Comparison of ENCODE assay signal across 26 cellular contexts in the genomic region with DNA sequence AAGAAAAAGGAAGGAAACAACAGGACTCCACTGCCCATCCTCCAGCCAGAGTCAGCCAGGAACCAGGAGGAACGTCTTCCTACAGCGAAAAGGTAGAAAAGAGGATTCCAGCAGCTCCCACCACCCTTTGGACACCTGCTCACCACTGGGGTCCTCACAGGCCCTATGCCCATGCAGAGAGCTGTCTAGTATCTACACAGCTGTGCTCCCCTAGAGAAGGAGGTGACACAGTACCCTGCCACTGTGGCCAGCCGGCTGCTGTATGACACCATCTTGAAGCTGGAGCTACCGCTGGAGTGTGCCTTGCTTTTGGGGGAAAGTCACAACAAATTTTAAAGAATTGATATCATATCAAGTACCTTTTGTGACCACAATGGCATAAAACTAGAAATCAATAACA.
"Had no signal": no experiment of that assay in that cellular context is flagged by ENCODE, and none has a peak within 500 bp of the region (broad histone marks: within the 10 kb centered on the region; RNA-seq: fewer than 3 reads in every experiment).

No MANE protein-coding gene starts in this region.

- H3K4me1 Mint-ChIP-seq: activated naive CD8-positive, alpha-beta T cell treated with anti-CD3 and anti-CD28 coated beads, Interleukin-2, amount 10 ng/mL, durations not matched to agents 7 days and 5 days had no signal

- H3K27me3 ChIP-seq: body of pancreas, breast epithelium had no signal

- H3K27me3 Mint-ChIP-seq: activated CD8-positive, alpha-beta T cell treated with anti-CD3 and anti-CD28 coated beads for 36 hours; activated naive CD4-positive, alpha-beta T cell treated with anti-CD3 and anti-CD28 coated beads, Interleukin-2, amount 50 U/mL, for 24 hours had no signal

- H3K4me1 ChIP-seq: body of pancreas, breast epithelium, SJCRH30 had no signal

- H3K27ac ChIP-seq: body of pancreas, breast epithelium, SJCRH30, SK-N-MC had no signal

- H3K36me3 Mint-ChIP-seq: activated naive CD8-positive, alpha-beta T cell treated with anti-CD3 and anti-CD28 coated beads, Interleukin-2, amount 10 ng/mL, durations not matched to agents 7 days and 5 days had no signal

- H3K27ac Mint-ChIP-seq: activated CD4-positive, alpha-beta T cell treated with anti-CD3 and anti-CD28 coated beads, Interleukin-2, amount 10 ng/mL, durations not matched to agents 24 days and 14 days; activated CD8-positive, alpha-beta T cell treated with anti-CD3 and anti-CD28 coated beads for 36 hours; activated naive CD4-positive, alpha-beta T cell treated with anti-CD3 and anti-CD28 coated beads, Interleukin-2, amount 50 U/mL, for 24 hours; activated naive CD8-positive, alpha-beta T cell treated with anti-CD3 and anti-CD28 coated beads, Interleukin-2, amount 10 ng/mL, durations not matched to agents 7 days and 5 days; activated T-cell treated with anti-CD3 and anti-CD28 coated beads, Interleukin-2, amount 50 U/mL, for 72 hours; activated T-helper 17 cell treated with anti-CD3 and anti-CD28 coated beads, Interleukin-2, amount 50 U/mL, for 72 hours had no signal

- DNase-seq: activated CD4-positive, alpha-beta T cell treated with anti-CD3 and anti-CD28 coated beads, Interleukin-2, amount 10 ng/mL, durations not matched to agents 24 days and 14 days; activated CD4-positive, alpha-beta T cell treated with anti-CD3 and anti-CD28 coated beads, Interleukin-2, amount 50 U/mL, for 4 hours; activated CD8-positive, alpha-beta T cell treated with anti-CD3 and anti-CD28 coated beads for 36 hours; activated effector memory CD4-positive, alpha-beta T cell treated with anti-CD3 and anti-CD28 coated beads, Interleukin-2, amount 50 U/mL, for 16 hours; activated naive CD4-positive, alpha-beta T cell treated with Interleukin-2 at 50 U/mL for 16 hours; activated naive CD8-positive, alpha-beta T cell treated with anti-CD3 and anti-CD28 coated beads, Interleukin-2, amount 10 ng/mL, durations not matched to agents 7 days and 5 days; activated T-cell treated with anti-CD3 and anti-CD28 coated beads, Interleukin-2, amount 50 U/mL, for 1 hour; activated T-cell treated with anti-CD3 and anti-CD28 coated beads, Interleukin-2, amount 50 U/mL, for 72 hours; body of pancreas; Kasumi-1; KG1; MM.1S; MV-4-11; NCI-H1092; NCI-H1436 treated with DMSO at 0.1 percent for 48 hours; NCI-H1694 treated with DMSO at 0.1 percent for 48 hours; NCI-H2029; NCI-H345; NCI-H524 treated with DMSO at 0.1 percent for 48 hours; SHP77; SJCRH30; T1000 had no signal

- H3K4me3 Mint-ChIP-seq: activated CD4-positive, alpha-beta T cell treated with anti-CD3 and anti-CD28 coated beads, Interleukin-2, amount 10 ng/mL, durations not matched to agents 24 days and 14 days; activated CD8-positive, alpha-beta T cell treated with anti-CD3 and anti-CD28 coated beads for 36 hours; activated naive CD4-positive, alpha-beta T cell treated with anti-CD3 and anti-CD28 coated beads, Interleukin-2, amount 50 U/mL, for 24 hours; activated naive CD8-positive, alpha-beta T cell treated with anti-CD3 and anti-CD28 coated beads, Interleukin-2, amount 10 ng/mL, durations not matched to agents 7 days and 5 days; activated T-cell treated with anti-CD3 and anti-CD28 coated beads, Interleukin-2, amount 50 U/mL, for 72 hours; activated T-helper 17 cell treated with anti-CD3 and anti-CD28 coated beads, Interleukin-2, amount 50 U/mL, for 72 hours had no signal

- H3K36me3 ChIP-seq: breast epithelium, SJCRH30 had no signal

- H3K9me3 ChIP-seq: body of pancreas, breast epithelium had no signal

- H3K4me3 ChIP-seq: body of pancreas, breast epithelium, SJCRH30, SK-N-MC had no signal

- H3K9me3 Mint-ChIP-seq: activated CD4-positive, alpha-beta T cell treated with anti-CD3 and anti-CD28 coated beads, Interleukin-2, amount 10 ng/mL, durations not matched to agents 24 days and 14 days; activated CD8-positive, alpha-beta T cell treated with anti-CD3 and anti-CD28 coated beads for 36 hours; activated naive CD4-positive, alpha-beta T cell treated with anti-CD3 and anti-CD28 coated beads, Interleukin-2, amount 50 U/mL, for 24 hours; activated naive CD8-positive, alpha-beta T cell treated with anti-CD3 and anti-CD28 coated beads, Interleukin-2, amount 10 ng/mL, durations not matched to agents 7 days and 5 days; activated T-cell treated with anti-CD3 and anti-CD28 coated beads, Interleukin-2, amount 50 U/mL, for 72 hours; activated T-helper 17 cell treated with anti-CD3 and anti-CD28 coated beads, Interleukin-2, amount 50 U/mL, for 72 hours had no signal
